Comparison of ENCODE assay signal across 17 cellular contexts in the genomic region with DNA sequence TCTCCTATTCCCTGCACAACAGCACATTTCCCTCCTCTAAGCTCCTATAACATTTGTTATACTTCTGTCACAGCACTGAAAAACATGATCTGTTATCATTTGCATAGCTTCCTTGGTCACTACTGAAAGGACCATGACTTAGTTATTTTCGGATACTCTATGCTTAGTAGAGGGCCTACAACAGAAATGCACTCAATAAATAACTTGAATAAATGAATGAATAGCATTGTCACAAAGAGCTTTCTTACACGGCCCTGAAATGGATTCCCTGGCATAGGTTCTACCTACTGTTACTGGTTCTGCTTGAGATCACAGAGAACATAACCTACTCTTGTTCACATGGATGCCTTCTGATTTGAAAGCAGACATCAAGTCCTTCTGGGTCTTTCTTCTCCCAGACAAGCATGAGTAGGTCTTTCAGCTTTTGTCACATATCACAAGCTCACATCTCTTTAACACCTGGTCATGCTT. TPM values are rescaled to one million over a fixed set of nuclear protein-coding genes. Genes with fewer than 3 reads are reported as not detected.
A peak's percentile ranks its signal among the peaks of the same experiment; 100 is the strongest.
DNase-seq lines count a peak whose midpoint lies in the region; ATAC-seq and TF ChIP-seq lines count a peak whose summit lies in the region.
"Had no signal": no experiment of that assay in that cellular context is flagged by ENCODE, and none has a peak within 500 bp of the region (broad histone marks: within the 10 kb centered on the region; RNA-seq: fewer than 3 reads in every experiment).

No MANE protein-coding gene starts in this region.

- ATAC-seq in GM18909 (IDR thresholded peaks at IDR 0.05; ENCODE audit: poor library complexity, unreplicated experiment) (peak; percentile 76), GM21737 (IDR thresholded peaks at IDR 0.05; ENCODE audit: unreplicated experiment) (peak; percentile 61), HG03175 (IDR thresholded peaks at IDR 0.05; ENCODE audit: unreplicated experiment) (peak; percentile 64), foreskin keratinocyte (no peak)
- ATAC-seq in stimulated activated memory B cell treated with anti-CD40 and anti-IgM and Interleukin-4, amounts not matched to agents 10 μg/mL and 1 μg/mL and 100 μg/mL, for 72 hours: peak; percentile 27
- ATAC-seq: stimulated activated naive CD8-positive, alpha-beta T cell treated with anti-CD3 and anti-CD28 coated beads, Interleukin-15, amount 100 ng/mL, for 72 hours had no signal

- H3K9me3 Mint-ChIP-seq in stimulated activated memory B cell treated with anti-CD40 and anti-IgM and Interleukin-4, amounts not matched to agents 10 μg/mL and 1 μg/mL and 100 μg/mL, for 72 hours: peaks cover 6% of the 10 kb centered on the region
- H3K9me3 Mint-ChIP-seq: activated T-helper 1 cell treated with anti-CD3 and anti-CD28 coated beads, Interleukin-12 subunit alpha, Interleukin-12 subunit beta, Interleukin-2, Interleukin-4 antibody, amounts not matched to agents 30 ng/mL and 10 ng/mL and 1 ng/mL, durations not matched to agents 14 hours and 24 hours and 36 hours; stimulated activated naive CD8-positive, alpha-beta T cell treated with anti-CD3 and anti-CD28 coated beads, Interleukin-15, amount 100 ng/mL, for 72 hours had no signal

- H3K36me3 Mint-ChIP-seq in stimulated activated memory B cell treated with anti-CD40 and anti-IgM and Interleukin-4, amounts not matched to agents 10 μg/mL and 1 μg/mL and 100 μg/mL, for 72 hours: peaks cover 5% of the 10 kb centered on the region

- no peak for DNase-seq in NCI-H774 (lab: John Stamatoyannopoulos, UW)
- DNase-seq in NCI-H2029 treated with DMSO at 0.1 percent for 48 hours (lab: John Stamatoyannopoulos, UW): no peak
- no peak for DNase-seq in medulla oblongata (ENCODE audit: extremely low spot score)
- no peak for DNase-seq in foreskin keratinocyte
- DNase-seq: activated CD4-positive, CD25-positive, alpha-beta regulatory T cell; hippocampal formation; mesenchymal stem cell; NCI-H510A treated with DMSO at 0.1 percent for 48 hours; SJCRH30; stimulated activated CD4-positive, alpha-beta T cell treated with anti-CD3 and anti-CD28 coated beads, Interleukin-2, amount 100 ng/mL, for 48 hours; stimulated activated naive CD8-positive, alpha-beta T cell treated with anti-CD3 and anti-CD28 coated beads, Interleukin-15, amount 100 ng/mL, for 72 hours had no signal

- peak overlapping the region; percentile 35 for H3K4me3 Mint-ChIP-seq in stimulated activated memory B cell treated with anti-CD40 and anti-IgM and Interleukin-4, amounts not matched to agents 10 μg/mL and 1 μg/mL and 100 μg/mL, for 72 hours
- H3K4me3 Mint-ChIP-seq: activated T-helper 1 cell treated with anti-CD3 and anti-CD28 coated beads, Interleukin-12 subunit alpha, Interleukin-12 subunit beta, Interleukin-2, Interleukin-4 antibody, amounts not matched to agents 30 ng/mL and 10 ng/mL and 1 ng/mL, durations not matched to agents 14 hours and 24 hours and 36 hours; stimulated activated naive CD8-positive, alpha-beta T cell treated with anti-CD3 and anti-CD28 coated beads, Interleukin-15, amount 100 ng/mL, for 72 hours had no signal

- H3K4me1 ChIP-seq in foreskin keratinocyte: no peaks in the 10 kb centered on the region
- H3K4me1 ChIP-seq: parathyroid adenoma, SJCRH30 had no signal

- peaks cover 33% of the 10 kb centered on the region for H3K4me1 Mint-ChIP-seq in stimulated activated memory B cell treated with anti-CD40 and anti-IgM and Interleukin-4, amounts not matched to agents 10 μg/mL and 1 μg/mL and 100 μg/mL, for 72 hours
- H3K4me1 Mint-ChIP-seq: stimulated activated naive CD8-positive, alpha-beta T cell treated with anti-CD3 and anti-CD28 coated beads, Interleukin-15, amount 100 ng/mL, for 72 hours had no signal

- H3K27me3 ChIP-seq in foreskin keratinocyte: no peaks in the 10 kb centered on the region

- no peaks in the 10 kb centered on the region for H3K27me3 Mint-ChIP-seq in stimulated activated memory B cell treated with anti-CD40 and anti-IgM and Interleukin-4, amounts not matched to agents 10 μg/mL and 1 μg/mL and 100 μg/mL, for 72 hours
- H3K27me3 Mint-ChIP-seq: stimulated activated naive CD8-positive, alpha-beta T cell treated with anti-CD3 and anti-CD28 coated beads, Interleukin-15, amount 100 ng/mL, for 72 hours had no signal

- peak overlapping the region; percentile 40 for H3K27ac Mint-ChIP-seq in stimulated activated memory B cell treated with anti-CD40 and anti-IgM and Interleukin-4, amounts not matched to agents 10 μg/mL and 1 μg/mL and 100 μg/mL, for 72 hours
- H3K27ac Mint-ChIP-seq: activated T-helper 1 cell treated with anti-CD3 and anti-CD28 coated beads, Interleukin-12 subunit alpha, Interleukin-12 subunit beta, Interleukin-2, Interleukin-4 antibody, amounts not matched to agents 30 ng/mL and 10 ng/mL and 1 ng/mL, durations not matched to agents 14 hours and 24 hours and 36 hours; stimulated activated naive CD8-positive, alpha-beta T cell treated with anti-CD3 and anti-CD28 coated beads, Interleukin-15, amount 100 ng/mL, for 72 hours had no signal

- H3K27ac ChIP-seq in foreskin keratinocyte: no peak overlapping the region
- H3K27ac ChIP-seq: parathyroid adenoma, SJCRH30 had no signal

- TF ChIP-seq CTCF in foreskin keratinocyte (conservative IDR thresholded peaks at IDR 0.05): no peak

RNA-seq across cellular contexts. Expression of gene MYO1D, which starts 41.6 kb away (rescaled TPM):
- total RNA-seq in foreskin keratinocyte: 61.6 and 62.2 TPM in 2 replicates
- polyA plus RNA-seq in foreskin keratinocyte: 24.3 and 29.5 TPM in 2 replicates
